8 cellular contexts compared by ENCODE assay signal in the genomic region with DNA sequence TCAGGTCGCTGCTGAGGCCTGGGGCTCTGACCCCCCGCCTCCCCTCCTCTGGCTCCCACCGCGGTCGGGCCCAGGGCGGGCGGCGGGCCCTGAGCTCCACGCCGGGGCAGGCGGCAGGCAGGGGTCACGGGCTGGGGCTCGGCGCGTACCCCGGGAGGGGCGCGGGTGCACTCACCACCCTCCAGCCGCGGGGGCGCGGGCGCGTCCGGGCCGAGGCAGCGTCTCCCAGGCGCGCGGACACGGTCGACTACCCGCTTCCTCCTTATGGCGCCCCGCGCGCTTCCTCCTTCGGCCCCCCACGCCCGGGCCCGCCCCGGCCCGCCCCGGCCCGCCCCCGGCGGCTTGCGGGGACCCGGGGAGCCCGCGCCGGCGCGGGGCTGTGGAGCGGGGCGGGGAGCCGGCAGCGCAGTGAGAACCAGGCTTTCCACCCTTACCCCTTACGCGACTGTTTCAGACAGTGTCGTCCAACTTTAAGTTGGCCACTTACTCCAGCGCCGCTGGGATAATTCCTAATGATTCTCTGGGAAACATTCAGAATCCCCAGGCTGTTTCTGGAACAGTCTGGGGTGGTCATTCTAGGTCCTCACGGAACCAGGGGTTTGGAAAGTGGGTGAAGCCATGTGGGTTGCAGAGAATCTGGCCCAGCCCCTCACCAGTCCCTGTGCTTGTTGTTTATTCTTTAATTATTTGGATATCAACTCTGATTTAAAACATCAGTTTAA. TPM values are rescaled to one million over a fixed set of nuclear protein-coding genes. Genes with fewer than 3 reads are reported as not detected.
DNase-seq lines count a peak whose midpoint lies in the region; ATAC-seq and TF ChIP-seq lines count a peak whose summit lies in the region.

A gene (minus strand): TSS at position 264 of the 722 bp plus-strand sequence. CDS start 24,353 bp downstream, outside the sequence.

- H3K4me1 ChIP-seq in muscle layer of duodenum (ENCODE audit: control insufficient read depth in 1 of 2, insufficient read depth in 2 of 2, low read length in 2 of 2) = peaks cover 2 to 17% of the 10 kb centered on the region in 2 donors

- H3K27me3 ChIP-seq in muscle layer of duodenum (ENCODE audit: low read depth, low read length) = no peaks in the 10 kb centered on the region

- no peak within 1 kb of the TSS for H3K27ac ChIP-seq in muscle layer of duodenum (ENCODE audit: low read length)

- POLR2A ChIA-PET in activated CD8-positive, alpha-beta T cell treated with anti-CD3 and anti-CD28 coated beads, Interleukin-2, amount 10 ng/mL, durations not matched to agents 7 days and 5 days (lab: Charles Lee) = interaction anchor here (0.7 to 0.9 kb wide), 2 partner anchors 13 to 227 kb away, joined by 3 read pairs; no protein-coding TSS in a partner anchor

- CTCF ChIA-PET in activated CD8-positive, alpha-beta T cell treated with anti-CD3 and anti-CD28 coated beads, Interleukin-2, amount 10 ng/mL, durations not matched to agents 7 days and 5 days (lab: Charles Lee) = interaction anchor here (1.0 to 6.3 kb wide), 5 partner anchors 10 to 302 kb away, joined by 3 to 41 read pairs (median 5); no protein-coding TSS in a partner anchor

- peak; percentile 51 for ATAC-seq in activated CD8-positive, alpha-beta T cell treated with anti-CD3 and anti-CD28 coated beads, Interleukin-2, amount 10 ng/mL, durations not matched to agents 7 days and 5 days

- H3K36me3 Mint-ChIP-seq in activated CD8-positive, alpha-beta T cell treated with anti-CD3 and anti-CD28 coated beads, Interleukin-2, amount 10 ng/mL, durations not matched to agents 7 days and 5 days (ENCODE audit: low read depth) = peaks cover 19% of the 10 kb centered on the region

- H3K27me3 Mint-ChIP-seq in activated CD8-positive, alpha-beta T cell treated with anti-CD3 and anti-CD28 coated beads, Interleukin-2, amount 10 ng/mL, durations not matched to agents 7 days and 5 days (ENCODE audit: low read depth) = peaks cover 7% of the 10 kb centered on the region

- H3K36me3 ChIP-seq in muscle layer of duodenum (ENCODE audit: control insufficient read depth in 1 of 2, insufficient read depth in 2 of 2, low read length in 2 of 2) = no peaks in the 10 kb centered on the region

- DNase-seq in AG09309 (ENCODE audit: low read depth) (no peak), LHCN-M2 (ENCODE audit: low read depth) (no peak), erythroblast (lab: John Stamatoyannopoulos, UW) (peak; percentile 36 to 50), ureter (ENCODE audit: low spot score) (no peak)
- DNase-seq in activated CD8-positive, alpha-beta T cell treated with anti-CD3 and anti-CD28 coated beads, Interleukin-2, amount 10 ng/mL, durations not matched to agents 7 days and 5 days = peak; percentile 60
- DNase-seq in NK-92 treated with Interleukin-12 subunit alpha and Interleukin-12 subunit beta, amount 100 ng/mL, for 24 hours (lab: John Stamatoyannopoulos, UW) = no peak

- H3K4me3 ChIP-seq in AG09309 (ENCODE audit: control insufficient read depth, low read depth, low read length) = peak within 1 kb of the TSS; percentile 78
- peak within 1 kb of the TSS; percentile 67 to 72 for H3K4me3 ChIP-seq in muscle layer of duodenum (ENCODE audit: low read depth in 1 of 2, low read length in 2 of 2)

- no peaks in the 10 kb centered on the region for H3K9me3 ChIP-seq in muscle layer of duodenum (ENCODE audit: control insufficient read depth in 1 of 2, low read length in 2 of 2)

- no peaks in the 10 kb centered on the region for H3K9me3 Mint-ChIP-seq in activated CD8-positive, alpha-beta T cell treated with anti-CD3 and anti-CD28 coated beads, Interleukin-2, amount 10 ng/mL, durations not matched to agents 7 days and 5 days (ENCODE audit: insufficient read depth)

- TF ChIP-seq CTCF in AG09309 (IDR thresholded peaks at IDR 0.05; ENCODE audit: control insufficient read depth, insufficient read depth, low read depth, low read length, missing control alignments) = no peak

- TF ChIP-seq POLR2A in GM18951 (IDR thresholded peaks at IDR 0.05; ENCODE audit: extremely low read depth, insufficient read depth, insufficient read length) (peak; percentile 56), erythroblast (IDR thresholded peaks at IDR 0.05; ENCODE audit: low read length) (no peak)

- H3K27ac Mint-ChIP-seq in activated CD8-positive, alpha-beta T cell treated with anti-CD3 and anti-CD28 coated beads, Interleukin-2, amount 10 ng/mL, durations not matched to agents 7 days and 5 days = peak within 1 kb of the TSS; percentile 98

- in situ Hi-C loops in GM18951 (cut with MboI; ENCODE audit: low sequenced_read_pairs, unreplicated experiment) = no loop called here

- peaks cover 65% of the 10 kb centered on the region for H3K4me1 Mint-ChIP-seq in activated CD8-positive, alpha-beta T cell treated with anti-CD3 and anti-CD28 coated beads, Interleukin-2, amount 10 ng/mL, durations not matched to agents 7 days and 5 days (ENCODE audit: low read depth)

- peak within 1 kb of the TSS; percentile 82 for H3K4me3 Mint-ChIP-seq in activated CD8-positive, alpha-beta T cell treated with anti-CD3 and anti-CD28 coated beads, Interleukin-2, amount 10 ng/mL, durations not matched to agents 7 days and 5 days

RNA-seq across cellular contexts. Expression of the gene that starts here (rescaled TPM):
- 26.7 and 32.3 TPM in 2 replicates for total RNA-seq in LHCN-M2 (2014; rRNA removed)
- 30.2 TPM for polyA plus RNA-seq in LHCN-M2 (2012)
- 10 to 100 TPM; 46.2 to 48.4 TPM for total RNA-seq in activated CD8-positive, alpha-beta T cell treated with anti-CD3 and anti-CD28 coated beads, Interleukin-2, amount 10 ng/mL, durations not matched to agents 7 days and 5 days
- 31.3 TPM for total RNA-seq in ureter

Comparison
In these comparisons a context has a peak if more than half of its experiments do, and no peak if none do; other contexts are left out.
1. DNase-seq: peak in activated CD8-positive, alpha-beta T cell treated with anti-CD3 and anti-CD28 coated beads, Interleukin-2, amount 10 ng/mL, durations not matched to agents 7 days and 5 days (single experiment) and erythroblast (2 of 2); none in AG09309 (single experiment), LHCN-M2 (single experiment), ureter (single experiment) and NK-92 treated with Interleukin-12 subunit alpha and Interleukin-12 subunit beta, amount 100 ng/mL, for 24 hours (single experiment).